Comparison of ENCODE assay signal across 8 cellular contexts in genomic region chr2:10302479-10303173, GRCh38. TPM values are rescaled to one million over a fixed set of nuclear protein-coding genes. Genes with fewer than 3 reads are reported as not detected.
A peak's percentile ranks its signal among the peaks of the same experiment; 100 is the strongest.
DNase-seq lines count a peak whose midpoint lies in the region; ATAC-seq and TF ChIP-seq lines count a peak whose summit lies in the region.

TSS of gene HPCAL1 (plus strand) at chr2:10302904. CDS start at chr2:10419758, 116,854 bp downstream.

- peak within 1 kb of the TSS; percentile 88; the same call in 1 of the 2 replicates for H2AFZ ChIP-seq in OCI-LY3 (ENCODE audit: low read depth, low read length)

- H3K27ac ChIP-seq in HL-60 (replicated peaks) = peak within 1 kb of the TSS; percentile 71
- H3K27ac ChIP-seq in OCI-LY3 (ENCODE audit: low read length) = peak within 1 kb of the TSS; percentile 73

- TF ChIP-seq CTCF in HL-60 (IDR thresholded peaks at IDR 0.05; ENCODE audit: insufficient read depth, low read length) (peak; percentile 8), OCI-LY3 (IDR thresholded peaks at IDR 0.05; ENCODE audit: low read depth, low read length) (peak; percentile 53), epithelial cell of proximal tubule (conservative IDR thresholded peaks at IDR 0.05; ENCODE audit: low read depth, low read length) (peak; percentile 52)

- H3K4me2 ChIP-seq in OCI-LY3 (ENCODE audit: low read length) = peak within 1 kb of the TSS; percentile 99

- H3K9me3 ChIP-seq in OCI-LY3 (ENCODE audit: insufficient read depth, low read length) = no peaks in the 10 kb centered on the region

- ATAC-seq in GM19455 (IDR thresholded peaks at IDR 0.05; ENCODE audit: unreplicated experiment) = peak; percentile 76

- H3K9ac ChIP-seq in OCI-LY3 (ENCODE audit: low read length) = peak within 1 kb of the TSS; percentile 93

- no peaks in the 10 kb centered on the region for H3K27me3 ChIP-seq in HL-60 (ENCODE audit: insufficient read depth, poor library complexity, severe bottlenecking)
- peaks cover 33% of the 10 kb centered on the region for H3K27me3 ChIP-seq in OCI-LY3 (ENCODE audit: low read depth, low read length)

- H3K4me3 ChIP-seq in HL-60 (replicated peaks; ENCODE audit: insufficient read depth, low read length) = peak within 1 kb of the TSS; percentile 91
- peak within 1 kb of the TSS; percentile 89 for H3K4me3 ChIP-seq in OCI-LY3 (ENCODE audit: low read length)
- peak within 1 kb of the TSS; percentile 60 for H3K4me3 ChIP-seq in epithelial cell of proximal tubule (ENCODE audit: low read depth, low read length)

- peaks cover 22% of the 10 kb centered on the region for H3K4me1 ChIP-seq in OCI-LY3 (ENCODE audit: low read length)

- no peaks in the 10 kb centered on the region for H3K79me2 ChIP-seq in OCI-LY3 (ENCODE audit: low read length)

- DNase-seq in COR-L47 (lab: John Stamatoyannopoulos, UW) (peak; percentile 68), HL-60 (ENCODE audit: low read depth in 1 of 2, low spot score in 1 of 2) (peak; percentile 85 to 86), activated T-cell treated with anti-CD3 and anti-CD28 coated beads for 4 hours (peak; percentile 75), epithelial cell of proximal tubule (ENCODE audit: low read depth) (no peak), mucosa of gallbladder (ENCODE audit: low spot score) (peak; percentile 88)
- peak; percentile 91 for DNase-seq in stimulated activated CD8-positive, alpha-beta memory T cell treated with anti-CD3 and anti-CD28 coated beads, Interleukin-4, amount 100 ng/mL, for 48 hours

- H4K20me1 ChIP-seq in OCI-LY3 (ENCODE audit: insufficient read depth, low read length) = peaks cover 36% of the 10 kb centered on the region

- no peaks in the 10 kb centered on the region for H3K36me3 ChIP-seq in OCI-LY3 (replicated peaks; ENCODE audit: low read depth, low read length)

RNA-seq across cellular contexts. Expression of gene HPCAL1, which starts in this region (rescaled TPM):
- total RNA-seq in epithelial cell of proximal tubule (72.3 and 138 TPM in 2 replicates), mucosa of gallbladder (44.0 TPM)
